ENCODE assay signal across 11 cellular contexts in genomic region chr20:18057994-18058349, GRCh38. TPM values are rescaled to one million over a fixed set of nuclear protein-coding genes. Genes with fewer than 3 reads are reported as not detected.
DNase-seq lines count a peak whose midpoint lies in the region; ATAC-seq and TF ChIP-seq lines count a peak whose summit lies in the region.
"Had no signal": no experiment of that assay in that cellular context is flagged by ENCODE, and none has a peak within 500 bp of the region (broad histone marks: within the 10 kb centered on the region; RNA-seq: fewer than 3 reads in every experiment).

No MANE protein-coding gene starts in this region.

- H3K9me3 ChIP-seq in iPS-18a (ENCODE audit: control insufficient read depth, low read depth, low read length) (no peaks in the 10 kb centered on the region), suprapubic skin (no peaks in the 10 kb centered on the region), uterus (no peaks in the 10 kb centered on the region)

- TF ChIP-seq EP300 in suprapubic skin (IDR thresholded peaks at IDR 0.05), result no peak

- H3K36me3 ChIP-seq in iPS-18a (ENCODE audit: control insufficient read depth, low read depth, low read length) (no peaks in the 10 kb centered on the region), suprapubic skin (no peaks in the 10 kb centered on the region), uterus (no peaks in the 10 kb centered on the region)

- intact Hi-C loops in activated CD8-positive, alpha-beta T cell treated with anti-CD3 and anti-CD28 coated beads for 36 hours (cut with micrococcal nuclease), result no loop called here
- intact Hi-C loops in uterus (cut with DNase I; ENCODE audit: low total_unique reads), result no loop called here

- TF ChIP-seq POLR2A in suprapubic skin (IDR thresholded peaks at IDR 0.05) (no peak), uterus (IDR thresholded peaks at IDR 0.05) (no peak)

- no peak for ATAC-seq in activated CD8-positive, alpha-beta T cell treated with anti-CD3 and anti-CD28 coated beads for 36 hours
- no peak for ATAC-seq in activated CD8-positive, alpha-beta T cell treated with anti-CD3 and anti-CD28 coated beads, Interleukin-2, amount 10 ng/mL, durations not matched to agents 7 days and 5 days
- ATAC-seq in T-cell (replicated peaks in 1 of 4) (no peak), HG02623 (IDR thresholded peaks at IDR 0.05; ENCODE audit: unreplicated experiment) (no peak)

- peaks cover 57% of the 10 kb centered on the region for H3K27me3 Mint-ChIP-seq in activated CD8-positive, alpha-beta T cell treated with anti-CD3 and anti-CD28 coated beads for 36 hours
- peaks cover 59% of the 10 kb centered on the region for H3K27me3 Mint-ChIP-seq in activated CD8-positive, alpha-beta T cell treated with anti-CD3 and anti-CD28 coated beads, Interleukin-2, amount 10 ng/mL, durations not matched to agents 7 days and 5 days (ENCODE audit: low read depth)
- H3K27me3 Mint-ChIP-seq in T-cell, result peaks cover 53 to 73% of the 10 kb centered on the region in 2 donors

- CTCF ChIA-PET in activated CD8-positive, alpha-beta T cell treated with anti-CD3 and anti-CD28 coated beads for 36 hours (lab: Charles Lee), result no interaction called here
- CTCF ChIA-PET in activated CD8-positive, alpha-beta T cell treated with anti-CD3 and anti-CD28 coated beads, Interleukin-2, amount 10 ng/mL, durations not matched to agents 7 days and 5 days (lab: Charles Lee), result no interaction called here
- CTCF ChIA-PET in T-cell (lab: Charles Lee), result no interaction called here

- no peak overlapping the region for H3K27ac ChIP-seq in iPS-18a (ENCODE audit: low read length)
- peak overlapping the region; percentile 88 for H3K27ac ChIP-seq in suprapubic skin
- no peak overlapping the region for H3K27ac ChIP-seq in uterus

- H3K4me3 ChIP-seq in iPS-18a (ENCODE audit: low read length) (peak overlapping the region; percentile 59), suprapubic skin (peak overlapping the region; percentile 60), uterus (no peak overlapping the region)

- peaks cover 4% of the 10 kb centered on the region for H3K4me1 ChIP-seq in iPS-18a (ENCODE audit: control insufficient read depth, low read depth, low read length)
- peaks cover 42% of the 10 kb centered on the region for H3K4me1 ChIP-seq in suprapubic skin
- H3K4me1 ChIP-seq in uterus, result peaks cover 0 to 4% of the 10 kb centered on the region in 2 donors

- H3K4me1 Mint-ChIP-seq in activated CD8-positive, alpha-beta T cell treated with anti-CD3 and anti-CD28 coated beads for 36 hours (ENCODE audit: low read depth), result peaks cover 6% of the 10 kb centered on the region
- H3K4me1 Mint-ChIP-seq in activated CD8-positive, alpha-beta T cell treated with anti-CD3 and anti-CD28 coated beads, Interleukin-2, amount 10 ng/mL, durations not matched to agents 7 days and 5 days (ENCODE audit: low read depth), result peaks cover 15% of the 10 kb centered on the region
- peaks cover 0 to 16% (median 8%) of the 10 kb centered on the region in 3 donors for H3K4me1 Mint-ChIP-seq in T-cell

- TF ChIP-seq CTCF in activated CD8-positive, alpha-beta T cell treated with anti-CD3 and anti-CD28 coated beads for 36 hours (IDR thresholded peaks at IDR 0.05), result no peak
- TF ChIP-seq CTCF in suprapubic skin (IDR thresholded peaks at IDR 0.05) (no peak), uterus (IDR thresholded peaks at IDR 0.05) (no peak)

- H3K36me3 Mint-ChIP-seq in activated CD8-positive, alpha-beta T cell treated with anti-CD3 and anti-CD28 coated beads for 36 hours (ENCODE audit: low read depth), result no peaks in the 10 kb centered on the region
- no peaks in the 10 kb centered on the region for H3K36me3 Mint-ChIP-seq in activated CD8-positive, alpha-beta T cell treated with anti-CD3 and anti-CD28 coated beads, Interleukin-2, amount 10 ng/mL, durations not matched to agents 7 days and 5 days (ENCODE audit: low read depth)
- H3K36me3 Mint-ChIP-seq in T-cell, result no peaks in the 10 kb centered on the region

- WGBS in suprapubic skin, result 7% methylated on average over 13 of the region's 14 CpGs

- no peak overlapping the region for H3K27ac Mint-ChIP-seq in activated CD8-positive, alpha-beta T cell treated with anti-CD3 and anti-CD28 coated beads for 36 hours
- H3K27ac Mint-ChIP-seq in activated CD8-positive, alpha-beta T cell treated with anti-CD3 and anti-CD28 coated beads, Interleukin-2, amount 10 ng/mL, durations not matched to agents 7 days and 5 days, result no peak overlapping the region
- no peak overlapping the region for H3K27ac Mint-ChIP-seq in T-cell

- no peak for DNase-seq in activated CD8-positive, alpha-beta T cell treated with anti-CD3 and anti-CD28 coated beads for 36 hours
- DNase-seq in activated CD8-positive, alpha-beta T cell treated with anti-CD3 and anti-CD28 coated beads, Interleukin-2, amount 10 ng/mL, durations not matched to agents 7 days and 5 days, result no peak
- DNase-seq in T-cell (no peak), suprapubic skin (ENCODE audit: low spot score in 2 of 2) (no peak), uterus (no peak), NCI-H187 treated with DMSO at 0.1 percent for 48 hours (lab: John Stamatoyannopoulos, UW) (no peak)
- DNase-seq: activated naive CD4-positive, alpha-beta T cell treated with Interleukin-2 at 50 U/mL for 16 hours; foreskin melanocyte had no signal

- H3K9ac ChIP-seq in iPS-18a (ENCODE audit: low read length), result no peak overlapping the region

- POLR2A ChIA-PET in activated CD8-positive, alpha-beta T cell treated with anti-CD3 and anti-CD28 coated beads for 36 hours (lab: Charles Lee), result interaction anchor here (1.0 kb wide), 1 partner anchor 79 kb away, joined by 3 read pairs; no protein-coding TSS in a partner anchor
- POLR2A ChIA-PET in activated CD8-positive, alpha-beta T cell treated with anti-CD3 and anti-CD28 coated beads, Interleukin-2, amount 10 ng/mL, durations not matched to agents 7 days and 5 days (lab: Charles Lee), result interaction anchor here (0.7 kb wide), 1 partner anchor 18 kb away, joined by 3 read pairs; no protein-coding TSS in a partner anchor
- POLR2A ChIA-PET in T-cell (lab: Charles Lee), result no interaction called here

- peaks cover 71% of the 10 kb centered on the region for H3K27me3 ChIP-seq in iPS-18a (ENCODE audit: control insufficient read depth, insufficient read depth, low read length)
- peaks cover 76% of the 10 kb centered on the region for H3K27me3 ChIP-seq in suprapubic skin
- peaks cover 0 to 48% of the 10 kb centered on the region in 2 donors for H3K27me3 ChIP-seq in uterus

- H3K4me3 Mint-ChIP-seq in activated CD8-positive, alpha-beta T cell treated with anti-CD3 and anti-CD28 coated beads for 36 hours, result peak overlapping the region; percentile 26
- H3K4me3 Mint-ChIP-seq in activated CD8-positive, alpha-beta T cell treated with anti-CD3 and anti-CD28 coated beads, Interleukin-2, amount 10 ng/mL, durations not matched to agents 7 days and 5 days, result no peak overlapping the region
- peak overlapping the region in 2 of 3 donors; percentile 28 to 39 for H3K4me3 Mint-ChIP-seq in T-cell

- H3K9me3 Mint-ChIP-seq in activated CD8-positive, alpha-beta T cell treated with anti-CD3 and anti-CD28 coated beads for 36 hours, result no peaks in the 10 kb centered on the region
- H3K9me3 Mint-ChIP-seq in activated CD8-positive, alpha-beta T cell treated with anti-CD3 and anti-CD28 coated beads, Interleukin-2, amount 10 ng/mL, durations not matched to agents 7 days and 5 days (ENCODE audit: insufficient read depth), result no peaks in the 10 kb centered on the region
- no peaks in the 10 kb centered on the region for H3K9me3 Mint-ChIP-seq in T-cell

RNA-seq across cellular contexts. Expression of gene OVOL2, which starts 0.3 kb away (rescaled TPM):
- not detected for total RNA-seq in activated CD8-positive, alpha-beta T cell treated with anti-CD3 and anti-CD28 coated beads for 36 hours
- not detected for total RNA-seq in activated CD8-positive, alpha-beta T cell treated with anti-CD3 and anti-CD28 coated beads, Interleukin-2, amount 10 ng/mL, durations not matched to agents 7 days and 5 days
- total RNA-seq in T-cell (not detected), suprapubic skin (10 to 100 TPM; 16.9 to 53.8 (median 24.8) TPM), uterus (1 to 10 TPM in 1 of 4 donors, under 1 TPM in 1, not detected in 2; 0.30 to 2.4 TPM)
- total RNA-seq: T-helper 1 cell treated with Interleukin-12 subunit alpha and Interleukin-12 subunit beta and Interleukin-4 antibody, amounts not matched to agents 30 ng/mL and 1 ng/mL, for 36 hours had no signal

Comparison
In these comparisons a context has a peak if more than half of its experiments do, and no peak if none do; other contexts are left out.
1. H3K4me3 ChIP-seq: peak in iPS-18a (single experiment) and suprapubic skin (single experiment); none in uterus (0 of 2).
2. RNA of gene OVOL2, which starts 0.3 kb away (total RNA-seq): 16.9 to 53.8 TPM in suprapubic skin; 0.30 to 2.4 TPM in uterus, not detected in activated CD8-positive, alpha-beta T cell treated with anti-CD3 and anti-CD28 coated beads for 36 hours, not detected in activated CD8-positive, alpha-beta T cell treated with anti-CD3 and anti-CD28 coated beads, Interleukin-2, amount 10 ng/mL, durations not matched to agents 7 days and 5 days and not detected in T-cell; every median in the first group is over 4 times any median in the second.
3. POLR2A ChIA-PET loops: an anchor here in activated CD8-positive, alpha-beta T cell treated with anti-CD3 and anti-CD28 coated beads for 36 hours (1.0 kb wide) and activated CD8-positive, alpha-beta T cell treated with anti-CD3 and anti-CD28 coated beads, Interleukin-2, amount 10 ng/mL, durations not matched to agents 7 days and 5 days (0.7 kb wide); none called in T-cell.